Comparison of ENCODE assay signal across 26 cellular contexts in genomic region chr6:44740566-44741120, GRCh38.
DNase-seq lines count a peak whose midpoint lies in the region; ATAC-seq, FAIRE-seq and TF ChIP-seq lines count a peak whose summit lies in the region.
"Had no signal": no experiment of that assay in that cellular context is flagged by ENCODE, and none has a peak within 500 bp of the region (broad histone marks: within the 10 kb centered on the region; RNA-seq: fewer than 3 reads in every experiment).

No MANE protein-coding gene starts in this region.

- H3K27me3 Mint-ChIP-seq in GM23338 (ENCODE audit: insufficient read depth, low read depth, poor library complexity), result peaks cover 6% of the 10 kb centered on the region
- peaks cover 4% of the 10 kb centered on the region for H3K27me3 Mint-ChIP-seq in nephron progenitor cell (ENCODE audit: low read depth, poor library complexity)
- H3K27me3 Mint-ChIP-seq in CD4-positive, alpha-beta memory T cell, result peaks cover 0 to 1% of the 10 kb centered on the region in 2 donors

- peaks cover 8% of the 10 kb centered on the region; the same call in 1 of the 2 replicates for H3K4me1 ChIP-seq in GM23338 (ENCODE audit: insufficient read depth)
- peaks cover 0 to 10% (median 5%) of the 10 kb centered on the region in 4 experiments; a peak in 6 of 7 replicates for H3K4me1 ChIP-seq in H1 (replicated peaks in 1 of 4; ENCODE audit: control insufficient read depth in 3 of 4, insufficient read depth in 4 of 4, low read length in 3 of 4)
- no peaks in the 10 kb centered on the region for H3K4me1 ChIP-seq in ascending aorta
- H3K4me1 ChIP-seq in CD4-positive, alpha-beta memory T cell (ENCODE audit: insufficient read depth, low read length), result no peaks in the 10 kb centered on the region
- H3K4me1 ChIP-seq: SJCRH30 had no signal

- no peak overlapping the region for H3K56ac ChIP-seq in H1 (replicated peaks; ENCODE audit: insufficient read length, low read depth, low read length)

- peak overlapping the region; percentile 41; the same call in 1 of the 2 replicates for H4K8ac ChIP-seq in H1 (ENCODE audit: extremely low read depth, insufficient read depth, low read length)

- no peak overlapping the region for H3K18ac ChIP-seq in H1 (ENCODE audit: extremely low read depth, low read length)

- no peak for TF ChIP-seq POLR2A in H1 (IDR thresholded peaks at IDR 0.05; ENCODE audit: control extremely low read depth in 1 of 2, low read depth in 2 of 2, low read length in 2 of 2)

- H3K23ac ChIP-seq in H1 (ENCODE audit: insufficient read length), result no peak overlapping the region

- no peak overlapping the region for H2AK5ac ChIP-seq in H1 (ENCODE audit: low read depth, low read length)

- H3K27ac Mint-ChIP-seq in GM23338 (no peak overlapping the region; the same call in 1 of the 2 replicates), nephron progenitor cell (peak overlapping the region; percentile 79)
- H3K27ac Mint-ChIP-seq in CD4-positive, alpha-beta memory T cell, result no peak overlapping the region
- H3K27ac Mint-ChIP-seq: CD4-positive, CD25-positive, alpha-beta regulatory T cell; IgD-negative memory B cell had no signal

- H2AFZ ChIP-seq in GM23338 (peak overlapping the region; percentile 66), H1 (ENCODE audit: low read length) (no peak overlapping the region)
- H2AFZ ChIP-seq: PC-9 had no signal

- no peaks in the 10 kb centered on the region for H3K36me3 ChIP-seq in GM23338 (ENCODE audit: insufficient read depth)
- H3K36me3 ChIP-seq in H1 (ENCODE audit: control insufficient read depth in 2 of 4, insufficient read depth in 4 of 4, low read length in 3 of 4), result no peaks in the 10 kb centered on the region
- no peaks in the 10 kb centered on the region for H3K36me3 ChIP-seq in ascending aorta
- H3K36me3 ChIP-seq in CD4-positive, alpha-beta memory T cell (ENCODE audit: insufficient read depth, low read length), result no peaks in the 10 kb centered on the region
- H3K36me3 ChIP-seq: SJCRH30 had no signal

- H3K4me1 Mint-ChIP-seq in GM23338, result peaks cover 12% of the 10 kb centered on the region
- H3K4me1 Mint-ChIP-seq in nephron progenitor cell, result peaks cover 45% of the 10 kb centered on the region
- H3K4me1 Mint-ChIP-seq in CD4-positive, alpha-beta memory T cell, result peaks cover 0 to 4% (median under 1%) of the 10 kb centered on the region in 4 donors
- H3K4me1 Mint-ChIP-seq: CD4-positive, CD25-positive, alpha-beta regulatory T cell had no signal

- no peaks in the 10 kb centered on the region for H3K23me2 ChIP-seq in H1 (ENCODE audit: low read depth, low read length)

- no peaks in the 10 kb centered on the region for H3K79me1 ChIP-seq in H1 (ENCODE audit: low read depth, low read length)

- H3K14ac ChIP-seq in H1 (ENCODE audit: insufficient read length), result no peak overlapping the region

- H3K79me2 ChIP-seq in GM23338 (replicated peaks; ENCODE audit: insufficient read depth) (no peaks in the 10 kb centered on the region), H1 (ENCODE audit: control insufficient read depth in 1 of 2, insufficient read depth in 2 of 2, low read length in 2 of 2) (no peaks in the 10 kb centered on the region)

- TF ChIP-seq RAD21 in H1 (IDR thresholded peaks at IDR 0.05 in 1 of 2, conservative IDR thresholded peaks at IDR 0.05 in 1 of 2; ENCODE audit: low read depth in 2 of 2, low read length in 2 of 2), result no peak

- peaks cover 8% of the 10 kb centered on the region; the same call in 2 of the 3 replicates for H3K36me3 Mint-ChIP-seq in GM23338 (ENCODE audit: low read depth)
- peaks cover 4% of the 10 kb centered on the region for H3K36me3 Mint-ChIP-seq in nephron progenitor cell (ENCODE audit: low read depth)
- no peaks in the 10 kb centered on the region for H3K36me3 Mint-ChIP-seq in CD4-positive, alpha-beta memory T cell
- H3K36me3 Mint-ChIP-seq: CD4-positive, CD25-positive, alpha-beta regulatory T cell; IgD-negative memory B cell had no signal

- CTCF ChIA-PET in H1 (lab: Charles Lee; ENCODE audit: partially characterized antibody), result interaction anchor here (0.6 kb wide), 1 partner anchor 48 kb away, joined by 3 read pairs; no protein-coding TSS in a partner anchor
- CTCF ChIA-PET in CD4-positive, alpha-beta memory T cell (lab: Charles Lee; ENCODE audit: partially characterized antibody), result interaction anchor here (1.1 kb wide), 1 partner anchor 10 kb away, joined by 3 read pairs; no protein-coding TSS in a partner anchor

- H3K9me3 ChIP-seq in H1 (ENCODE audit: insufficient read depth in 2 of 2, low read depth in 1 of 2, low read length in 1 of 2) (peaks cover 0 to 4% of the 10 kb centered on the region in 2 experiments; a peak in 2 of 4 replicates), ascending aorta (no peaks in the 10 kb centered on the region)
- no peaks in the 10 kb centered on the region for H3K9me3 ChIP-seq in CD4-positive, alpha-beta memory T cell (ENCODE audit: control insufficient read depth in 1 of 2, low read length in 2 of 2)
- H3K9me3 ChIP-seq: SJCRH30 had no signal

- H3K9me3 Mint-ChIP-seq in GM23338, result peaks cover 11% of the 10 kb centered on the region
- H3K9me3 Mint-ChIP-seq in nephron progenitor cell, result peaks cover 12% of the 10 kb centered on the region
- peaks cover 0 to 8% (median 1%) of the 10 kb centered on the region in 8 donors for H3K9me3 Mint-ChIP-seq in CD4-positive, alpha-beta memory T cell

- no peak overlapping the region for H2BK120ac ChIP-seq in H1 (replicated peaks; ENCODE audit: low read depth, low read length)

- H4K5ac ChIP-seq in H1 (ENCODE audit: insufficient read length, low read depth, low read length), result no peak overlapping the region

- no peak overlapping the region for H3K27ac ChIP-seq in GM23338 (ENCODE audit: low read depth)
- no peak overlapping the region for H3K27ac ChIP-seq in H1 (ENCODE audit: low read depth, low read length)
- H3K27ac ChIP-seq in ascending aorta, result no peak overlapping the region
- H3K27ac ChIP-seq in CD4-positive, alpha-beta memory T cell (ENCODE audit: low read depth, low read length), result no peak overlapping the region
- H3K27ac ChIP-seq: HL-60, KMS-11, PC-9, SJCRH30 had no signal

- H4K91ac ChIP-seq in H1 (replicated peaks; ENCODE audit: insufficient read length, low read length), result peak overlapping the region; percentile 25

- H3K4me2 ChIP-seq in GM23338 (no peak overlapping the region), H1 (ENCODE audit: insufficient read depth in 1 of 2, low read depth in 2 of 2, low read length in 2 of 2) (no peak overlapping the region)
- H3K4me2 ChIP-seq: KMS-11, PC-9 had no signal

- H3K27me3 ChIP-seq in GM23338 (ENCODE audit: insufficient read depth) (no peaks in the 10 kb centered on the region), H1 (replicated peaks in 1 of 4; ENCODE audit: control insufficient read depth in 3 of 4, extremely low read depth in 1 of 4, insufficient read depth in 3 of 4, low read length in 3 of 4) (no peaks in the 10 kb centered on the region), ascending aorta (no peaks in the 10 kb centered on the region)
- H3K27me3 ChIP-seq in CD4-positive, alpha-beta memory T cell (ENCODE audit: insufficient read depth, low read length), result no peaks in the 10 kb centered on the region
- H3K27me3 ChIP-seq: SJCRH30 had no signal

- WGBS in H1 (ENCODE audit: extremely low coverage in 1 of 2, insufficient coverage in 1 of 2, insufficient read length in 1 of 2, insufficient replicate concordance in 2 of 2, low coverage in 1 of 2, low lambda C conversion rate in 2 of 2, missing lambda C conversion rate in 1 of 2), 2 experiments, result 89% methylated on average over 8 of the region's 8 CpGs; no CpG with 5 or more reads in 1 of the 2 experiments

- H3K4me3 Mint-ChIP-seq in GM23338 (no peak overlapping the region), nephron progenitor cell (no peak overlapping the region)
- H3K4me3 Mint-ChIP-seq in CD4-positive, alpha-beta memory T cell, result no peak overlapping the region
- H3K4me3 Mint-ChIP-seq: CD4-positive, CD25-positive, alpha-beta regulatory T cell; IgD-negative memory B cell had no signal

- H3K4me3 ChIP-seq in GM23338 (no peak overlapping the region), H1 (ENCODE audit: extremely low read depth in 1 of 4, insufficient read depth in 2 of 4, low read depth in 3 of 4, low read length in 4 of 4) (no peak overlapping the region), ascending aorta (no peak overlapping the region)
- H3K4me3 ChIP-seq in CD4-positive, alpha-beta memory T cell (ENCODE audit: low read length in 2 of 2), result no peak overlapping the region
- H3K4me3 ChIP-seq: PC-9, SJCRH30 had no signal

- no peak for ATAC-seq in GM23338
- no peak for ATAC-seq in HG02763 (IDR thresholded peaks at IDR 0.05; ENCODE audit: unreplicated experiment)
- ATAC-seq: Right ventricle myocardium inferior, SK-N-SH treated with all-trans-retinoic acid at 6 μM for 48 hours had no signal

- TF ChIP-seq EP300 in H1 (IDR thresholded peaks at IDR 0.05; ENCODE audit: borderline replicate concordance in 1 of 2, low read depth in 2 of 2, low read length in 2 of 2), result no peak

- no peak overlapping the region for H3K9ac ChIP-seq in H1 (replicated peaks in 1 of 4; ENCODE audit: extremely low read depth in 1 of 4, low read depth in 3 of 4, low read length in 3 of 4)
- H3K9ac ChIP-seq: KMS-11 had no signal

- no peaks in the 10 kb centered on the region for H3F3A ChIP-seq in GM23338 (replicated peaks; ENCODE audit: low read depth)

- TF ChIP-seq CTCF in GM23338 (conservative IDR thresholded peaks at IDR 0.05; ENCODE audit: low read depth in 2 of 2), result no peak
- TF ChIP-seq CTCF in H1 (IDR thresholded peaks at IDR 0.05; ENCODE audit: control extremely low read depth in 1 of 3, insufficient read depth in 1 of 3, low read depth in 1 of 3, low read length in 3 of 3), result no peak
- TF ChIP-seq CTCF in nephron progenitor cell (IDR thresholded peaks at IDR 0.05), result no peak
- TF ChIP-seq CTCF in ascending aorta (IDR thresholded peaks at IDR 0.05), result no peak

- DNase-seq in GM23338 (ENCODE audit: low spot score) (no peak), NCI-H82 treated with DMSO at 0.1 percent for 48 hours (lab: John Stamatoyannopoulos, UW; ENCODE audit: unreplicated experiment) (peak; percentile 24), H1 (ENCODE audit: low read depth in 1 of 2, low spot score in 2 of 2) (no peak), nephron progenitor cell (no peak), ascending aorta (ENCODE audit: low spot score in 2 of 2) (no peak), NCI-H524 treated with DMSO at 0.1 percent for 48 hours (lab: John Stamatoyannopoulos, UW) (no peak)
- no peak for DNase-seq in CD4-positive, alpha-beta memory T cell
- DNase-seq: CD4-positive, CD25-positive, alpha-beta regulatory T cell; GOT3; NCI-H1092; NCI-H1417 treated with DMSO at 0.1 percent for 48 hours; NCI-H187; NCI-H2081 treated with DMSO at 0.1 percent for 48 hours; NCI-H2171; NCI-H226; NCI-H510A; NCI-H748 treated with DMSO at 0.1 percent for 48 hours; PC-9; SJCRH30 had no signal

- POLR2A ChIA-PET in H1 (lab: Charles Lee; ENCODE audit: partially characterized antibody), result interaction anchor here (1.7 kb wide), 1 partner anchor 9 kb away, joined by 4 read pairs; no protein-coding TSS in a partner anchor
- POLR2A ChIA-PET in CD4-positive, alpha-beta memory T cell (lab: Charles Lee; ENCODE audit: partially characterized antibody), result no interaction called here

- FAIRE-seq in H1 (lab: Jason Lieb, UNC), result no peak
- FAIRE-seq: D721Med had no signal

- H3K4ac ChIP-seq in H1 (replicated peaks; ENCODE audit: insufficient read length, low read depth, low read length), result no peak overlapping the region

- H4K20me1 ChIP-seq in GM23338 (replicated peaks; ENCODE audit: insufficient read depth) (no peaks in the 10 kb centered on the region), H1 (replicated peaks in 1 of 2; ENCODE audit: control insufficient read depth in 1 of 2, insufficient read depth in 2 of 2, low read length in 2 of 2) (no peaks in the 10 kb centered on the region)

- H3K9me2 ChIP-seq in GM23338 (ENCODE audit: insufficient read depth), result peaks cover 6% of the 10 kb centered on the region; the same call in 1 of the 2 replicates

- H2BK5ac ChIP-seq in H1 (ENCODE audit: low read depth, low read length), result 0 out of 2 replicates have a peak overlapping the region, but pooled peaks have one; percentile 12

- intact Hi-C loops in ascending aorta (cut with DNase I), result no loop called here
- intact Hi-C loops in CD4-positive, alpha-beta memory T cell (cut with micrococcal nuclease), result no loop called here

- H2BK15ac ChIP-seq in H1 (ENCODE audit: low read length), result 0 out of 2 replicates have a peak overlapping the region, but pooled peaks have one; percentile 63

- no peak overlapping the region for H2BK12ac ChIP-seq in H1 (ENCODE audit: low read depth, low read length)

- 0 out of 2 replicates have a peak overlapping the region, but pooled peaks have one; percentile 3 for H2BK20ac ChIP-seq in H1 (ENCODE audit: low read length)
